Comparison of ENCODE assay signal across 21 cellular contexts in the genomic region with DNA sequence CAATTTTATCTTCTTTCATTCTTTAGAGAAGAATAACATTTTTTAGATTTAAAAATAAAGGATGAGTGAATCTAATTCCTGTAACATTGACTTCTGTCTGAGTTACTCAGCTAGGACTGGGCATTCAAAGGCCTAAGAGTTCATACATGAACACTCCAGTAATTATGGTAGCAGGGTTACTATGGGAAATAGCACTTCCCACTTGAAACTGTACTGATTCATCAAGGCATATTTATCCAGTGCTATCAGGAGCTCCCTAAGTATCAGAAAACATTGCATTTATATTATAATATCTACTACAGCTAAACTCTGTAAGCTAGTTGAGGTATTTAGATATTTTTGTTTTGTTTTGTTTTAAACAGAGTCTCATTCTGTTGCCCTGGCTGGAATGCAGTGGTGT.
"Had no signal": no experiment of that assay in that cellular context is flagged by ENCODE, and none has a peak within 500 bp of the region (broad histone marks: within the 10 kb centered on the region; RNA-seq: fewer than 3 reads in every experiment).

No MANE protein-coding gene starts in this region.

- H3K4me1 Mint-ChIP-seq: activated B cell treated with CpG ODN at 0.5 μM for 24 hours; activated naive CD4-positive, alpha-beta T cell treated with anti-CD3 and anti-CD28 coated beads, Interleukin-2, amount 50 U/mL, for 24 hours had no signal

- H3K27ac Mint-ChIP-seq: activated B cell treated with CpG ODN at 0.5 μM for 24 hours; activated CD4-positive, alpha-beta memory T cell treated with anti-CD3 and anti-CD28 coated beads, Interleukin-2, amount 10 ng/mL, durations not matched to agents 7 days and 5 days; activated CD4-positive, alpha-beta T cell treated with anti-CD3 and anti-CD28 coated beads, Interleukin-2, amount 10 ng/mL, durations not matched to agents 7 days and 5 days; activated naive CD4-positive, alpha-beta T cell treated with anti-CD3 and anti-CD28 coated beads, Interleukin-2, amount 50 U/mL, for 24 hours; activated T-cell treated with anti-CD3 and anti-CD28 coated beads, Interleukin-2, amount 50 U/mL, for 72 hours; activated T-helper 2 cell treated with anti-CD3 and anti-CD28 coated beads, Interferon-gamma antibody, Interleukin-2, Interleukin-4, amounts not matched to agents 10 μg/mL and 5 μg/mL and 100 μg/mL, durations not matched to agents 14 hours and 24 hours and 36 hours; T-helper 17 cell had no signal

- ATAC-seq: activated T-cell treated with anti-CD3 and anti-CD28 coated beads, Interleukin-2, amount 50 U/mL, for 72 hours; PC-3; T-helper 17 cell had no signal

- DNase-seq: activated B cell treated with CpG ODN at 0.5 μM for 24 hours; activated CD4-positive, alpha-beta memory T cell treated with anti-CD3 and anti-CD28 coated beads, Interleukin-2, amount 10 ng/mL, durations not matched to agents 7 days and 5 days; activated CD4-positive, alpha-beta T cell treated with anti-CD3 and anti-CD28 coated beads, Interleukin-2, amount 10 ng/mL, durations not matched to agents 7 days and 5 days; activated T-cell treated with anti-CD3 and anti-CD28 coated beads, Interleukin-2, amount 50 U/mL, for 72 hours; amygdala; caudate nucleus; Kasumi-1; KBM-7; NCI-H1048; NCI-H1930; NCI-H2171; NCI-H2227 treated with DMSO at 0.1 percent for 48 hours; NCI-H526; NCI-H774; NK-92 treated with Interleukin-12 subunit alpha and Interleukin-12 subunit beta, amount 100 ng/mL, for 24 hours; PC-3; SHP77; T-helper 17 cell; T-helper 9 cell had no signal

- H3K27me3 Mint-ChIP-seq: activated B cell treated with CpG ODN at 0.5 μM for 24 hours; activated CD4-positive, alpha-beta memory T cell treated with anti-CD3 and anti-CD28 coated beads, Interleukin-2, amount 10 ng/mL, durations not matched to agents 7 days and 5 days; activated CD4-positive, alpha-beta T cell treated with anti-CD3 and anti-CD28 coated beads, Interleukin-2, amount 10 ng/mL, durations not matched to agents 7 days and 5 days; activated naive CD4-positive, alpha-beta T cell treated with anti-CD3 and anti-CD28 coated beads, Interleukin-2, amount 50 U/mL, for 24 hours; T-helper 17 cell had no signal

- H3K9me3 Mint-ChIP-seq: activated B cell treated with CpG ODN at 0.5 μM for 24 hours; activated naive CD4-positive, alpha-beta T cell treated with anti-CD3 and anti-CD28 coated beads, Interleukin-2, amount 50 U/mL, for 24 hours; activated T-cell treated with anti-CD3 and anti-CD28 coated beads, Interleukin-2, amount 50 U/mL, for 72 hours; activated T-helper 2 cell treated with anti-CD3 and anti-CD28 coated beads, Interferon-gamma antibody, Interleukin-2, Interleukin-4, amounts not matched to agents 10 μg/mL and 5 μg/mL and 100 μg/mL, durations not matched to agents 14 hours and 24 hours and 36 hours had no signal

- H3K4me3 Mint-ChIP-seq: activated B cell treated with CpG ODN at 0.5 μM for 24 hours; activated CD4-positive, alpha-beta memory T cell treated with anti-CD3 and anti-CD28 coated beads, Interleukin-2, amount 10 ng/mL, durations not matched to agents 7 days and 5 days; activated CD4-positive, alpha-beta T cell treated with anti-CD3 and anti-CD28 coated beads, Interleukin-2, amount 10 ng/mL, durations not matched to agents 7 days and 5 days; activated naive CD4-positive, alpha-beta T cell treated with anti-CD3 and anti-CD28 coated beads, Interleukin-2, amount 50 U/mL, for 24 hours; activated T-cell treated with anti-CD3 and anti-CD28 coated beads, Interleukin-2, amount 50 U/mL, for 72 hours; T-helper 17 cell had no signal
